Comparison of ENCODE assay signal across 10 cellular contexts in the genomic region with DNA sequence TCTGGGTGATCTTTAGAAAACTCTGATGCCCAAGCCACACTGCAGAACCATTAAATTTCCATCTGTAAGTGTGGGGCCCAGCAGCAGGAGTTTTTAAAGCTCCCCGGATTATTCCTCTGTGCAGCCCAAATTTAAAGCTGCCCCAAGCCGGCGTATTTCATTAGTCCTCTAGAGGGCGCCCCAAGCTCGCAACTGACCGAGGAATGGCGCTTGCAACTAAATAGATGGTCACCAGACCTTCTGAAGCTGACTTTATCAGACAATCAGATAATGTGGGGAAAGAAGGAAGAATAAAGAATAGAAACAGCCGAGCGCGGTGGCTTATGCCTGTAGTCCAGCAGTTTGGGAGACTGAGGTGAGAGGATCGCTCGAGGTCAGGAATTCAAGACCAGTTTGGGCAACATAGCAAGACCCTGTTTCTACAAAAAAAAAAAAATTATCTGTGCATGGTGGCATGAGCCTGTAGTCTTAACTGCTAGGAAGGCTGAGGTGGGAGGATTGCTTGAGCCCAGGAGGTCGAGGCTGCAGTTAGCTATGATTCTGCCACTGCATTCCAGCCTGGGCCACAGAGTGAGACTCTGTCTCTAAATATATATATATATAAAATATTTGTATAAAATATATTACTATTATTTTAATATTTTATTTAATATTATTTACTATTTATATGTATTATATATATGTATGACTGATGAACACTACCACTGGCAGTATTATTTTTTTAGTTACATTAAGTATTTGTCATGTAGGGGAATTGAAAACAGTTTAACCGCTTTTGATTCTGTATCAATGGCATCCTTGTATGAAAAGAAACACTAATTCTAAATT. TPM values are rescaled to one million over a fixed set of nuclear protein-coding genes. Genes with fewer than 3 reads are reported as not detected.
DNase-seq lines count a peak whose midpoint lies in the region; ATAC-seq and TF ChIP-seq lines count a peak whose summit lies in the region.
"Had no signal": no experiment of that assay in that cellular context is flagged by ENCODE, and none has a peak within 500 bp of the region (broad histone marks: within the 10 kb centered on the region; RNA-seq: fewer than 3 reads in every experiment).

No MANE protein-coding gene starts in this region.

- no peak overlapping the region for H3K27ac ChIP-seq in HL-60 (replicated peaks)
- H3K27ac ChIP-seq in foreskin keratinocyte = no peak overlapping the region
- H3K27ac ChIP-seq: BLaER1 had no signal

- ATAC-seq in foreskin keratinocyte (peak; percentile 74), HG02938 (IDR thresholded peaks at IDR 0.05; ENCODE audit: unreplicated experiment) (no peak)

- peak; percentile 50 to 75 for DNase-seq in NCI-H524 (lab: John Stamatoyannopoulos, UW)
- DNase-seq in NCI-H524 treated with DMSO at 0.1 percent for 48 hours (lab: John Stamatoyannopoulos, UW) = no peak
- DNase-seq in HL-60 (ENCODE audit: low read depth in 1 of 2, low spot score in 1 of 2) = peak; percentile 12 to 33
- peak; percentile 49 for DNase-seq in NCI-H82 treated with DMSO at 0.1 percent for 48 hours (lab: John Stamatoyannopoulos, UW; ENCODE audit: unreplicated experiment)
- peak; percentile 68 to 69 for DNase-seq in activated T-cell treated with anti-CD3 and anti-CD28 coated beads, Interleukin-2, amount 50 U/mL, for 48 hours
- no peak for DNase-seq in foreskin keratinocyte
- DNase-seq in posterior cingulate gyrus = peak; percentile 49 to 96 (median 74)

- intact Hi-C loops in posterior cingulate gyrus (cut with DNase I) = loop anchor here (1.0 to 10.0 kb wide), 2 partner anchors 627 to 1131 kb away; no protein-coding TSS in a partner anchor

- H3K4me3 ChIP-seq in HL-60 (replicated peaks; ENCODE audit: insufficient read depth, low read length) = no peak overlapping the region
- H3K4me3 ChIP-seq: BLaER1 had no signal

- H3K27me3 ChIP-seq in HL-60 (ENCODE audit: insufficient read depth, poor library complexity, severe bottlenecking) (peaks cover 6% of the 10 kb centered on the region), foreskin keratinocyte (peaks cover 10% of the 10 kb centered on the region)
- H3K27me3 ChIP-seq: BLaER1 had no signal

- TF ChIP-seq CTCF in HL-60 (IDR thresholded peaks at IDR 0.05; ENCODE audit: insufficient read depth, low read length) = peak; percentile 69
- peak; percentile 87 for TF ChIP-seq CTCF in foreskin keratinocyte (conservative IDR thresholded peaks at IDR 0.05)

- H3K4me1 ChIP-seq in foreskin keratinocyte = no peaks in the 10 kb centered on the region

RNA-seq across cellular contexts. Expression of a gene that starts 56.0 kb away (rescaled TPM):
- not detected in 2 replicates for total RNA-seq in foreskin keratinocyte
- not detected in 2 replicates for polyA plus RNA-seq in foreskin keratinocyte
- polyA plus RNA-seq: adipose tissue had no signal

Comparison
In these comparisons a context has a peak if more than half of its experiments do, and no peak if none do; other contexts are left out.
1. DNase-seq: peak in NCI-H524 (2 of 2), HL-60 (2 of 2), NCI-H82 treated with DMSO at 0.1 percent for 48 hours (single experiment), activated T-cell treated with anti-CD3 and anti-CD28 coated beads, Interleukin-2, amount 50 U/mL, for 48 hours (2 of 2) and posterior cingulate gyrus (10 of 10); none in NCI-H524 treated with DMSO at 0.1 percent for 48 hours (single experiment) and foreskin keratinocyte (0 of 2).